ENCODE assay signal across 24 cellular contexts in the genomic region with DNA sequence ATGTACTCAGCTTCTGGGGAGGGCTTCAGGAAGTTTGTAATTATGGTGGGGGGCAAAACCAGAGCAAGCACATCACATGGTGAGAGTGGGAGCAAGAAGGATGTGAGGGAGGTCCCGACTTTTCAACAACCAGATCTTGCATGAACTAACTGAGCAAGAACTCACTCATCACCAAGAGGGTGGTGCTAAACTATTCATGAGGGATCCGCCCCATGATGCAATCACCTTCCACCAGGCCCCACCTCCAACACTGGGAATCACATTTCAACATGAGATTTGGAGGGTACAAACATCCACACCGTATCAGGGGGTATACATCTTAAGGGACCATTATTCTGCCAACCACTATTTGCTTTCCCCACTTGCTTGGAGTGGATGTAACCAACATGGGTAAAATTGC.
DNase-seq lines count a peak whose midpoint lies in the region; ATAC-seq and TF ChIP-seq lines count a peak whose summit lies in the region.
"Had no signal": no experiment of that assay in that cellular context is flagged by ENCODE, and none has a peak within 500 bp of the region (broad histone marks: within the 10 kb centered on the region; RNA-seq: fewer than 3 reads in every experiment).

No MANE protein-coding gene starts in this region.

- H4K20me1 ChIP-seq in GM23338 (replicated peaks; ENCODE audit: insufficient read depth): no peaks in the 10 kb centered on the region
- no peaks in the 10 kb centered on the region for H4K20me1 ChIP-seq in IMR-90 (ENCODE audit: insufficient read depth, low read length)
- no peaks in the 10 kb centered on the region for H4K20me1 ChIP-seq in osteoblast (ENCODE audit: insufficient read depth, low read length)
- H4K20me1 ChIP-seq: BLaER1 treated with 17β-estradiol and CSF1 and Interleukin-3, amounts not matched to agents 10 nM and 100 nM had no signal

- no peak for TF ChIP-seq POLR2A in IMR-90 (IDR thresholded peaks at IDR 0.05; ENCODE audit: low read depth, low read length)

- H3K27me3 ChIP-seq in GM23338 (ENCODE audit: insufficient read depth) (no peaks in the 10 kb centered on the region), IMR-90 (ENCODE audit: control insufficient read depth, insufficient read depth, low read length) (no peaks in the 10 kb centered on the region), osteoblast (ENCODE audit: insufficient read depth, low read length) (no peaks in the 10 kb centered on the region)
- H3K27me3 ChIP-seq: BE2C; BLaER1 treated with 17β-estradiol and CSF1 and Interleukin-3, amounts not matched to agents 10 nM and 100 nM had no signal

- no peak overlapping the region for H2AK5ac ChIP-seq in IMR-90 (ENCODE audit: low read depth, low read length)

- H3K27ac Mint-ChIP-seq in GM23338: no peak overlapping the region
- no peak overlapping the region for H3K27ac Mint-ChIP-seq in stimulated activated effector memory CD8-positive, alpha-beta T cell treated with anti-CD3 and anti-CD28 coated beads, Interleukin-12 subunit alpha, Interleukin-12 subunit beta, amount 100 ng/mL, for 72 hours
- H3K27ac Mint-ChIP-seq: CD4-positive, alpha-beta T cell; CD8-positive, alpha-beta memory T cell had no signal

- H3K9me3 ChIP-seq in IMR-90 (ENCODE audit: control insufficient read depth, insufficient read depth, low read length): no peaks in the 10 kb centered on the region
- H3K9me3 ChIP-seq in osteoblast (ENCODE audit: low read depth, low read length): no peaks in the 10 kb centered on the region
- H3K9me3 ChIP-seq: A549, BE2C had no signal

- H3K23ac ChIP-seq in IMR-90 (ENCODE audit: low read depth, low read length): no peak overlapping the region

- no peaks in the 10 kb centered on the region for H3F3A ChIP-seq in GM23338 (replicated peaks; ENCODE audit: low read depth)

- H4K8ac ChIP-seq in IMR-90 (ENCODE audit: low read depth in 2 of 2, low read length in 2 of 2): no peak overlapping the region

- no peak overlapping the region for H3K9ac ChIP-seq in IMR-90 (ENCODE audit: low read depth, low read length)
- H3K9ac ChIP-seq: BLaER1 treated with 17β-estradiol and CSF1 and Interleukin-3, amounts not matched to agents 10 nM and 100 nM had no signal

- no peaks in the 10 kb centered on the region for H3K79me1 ChIP-seq in IMR-90 (ENCODE audit: low read depth in 1 of 2, low read length in 2 of 2)

- H3K4me1 ChIP-seq in GM23338 (ENCODE audit: insufficient read depth) (0 out of 2 replicates have a peak, but pooled peaks cover 9% of the 10 kb centered on the region), IMR-90 (ENCODE audit: control insufficient read depth, insufficient read depth, low read length) (no peaks in the 10 kb centered on the region), osteoblast (ENCODE audit: insufficient read depth, low read length) (no peaks in the 10 kb centered on the region)
- H3K4me1 ChIP-seq: A549, BE2C had no signal

- H3K27ac ChIP-seq in GM23338 (ENCODE audit: low read depth) (no peak overlapping the region), IMR-90 (ENCODE audit: insufficient read depth, low read length) (no peak overlapping the region), osteoblast (ENCODE audit: low read depth, low read length) (no peak overlapping the region)
- H3K27ac ChIP-seq: A549; BLaER1 treated with 17β-estradiol and CSF1 and Interleukin-3, amounts not matched to agents 10 nM and 100 nM had no signal

- H3K4me2 ChIP-seq in GM23338 (no peak overlapping the region), IMR-90 (ENCODE audit: low read depth, low read length) (no peak overlapping the region), osteoblast (ENCODE audit: insufficient read depth, low read length) (no peak overlapping the region)
- H3K4me2 ChIP-seq: A549; BLaER1 treated with 17β-estradiol and CSF1 and Interleukin-3, amounts not matched to agents 10 nM and 100 nM had no signal

- H3K4me3 ChIP-seq in GM23338: no peak overlapping the region
- no peak overlapping the region for H3K4me3 ChIP-seq in IMR-90 (ENCODE audit: insufficient read depth, low read depth, low read length)
- H3K4me3 ChIP-seq in epithelial cell of esophagus (ENCODE audit: low read length): no peak overlapping the region
- no peak overlapping the region for H3K4me3 ChIP-seq in osteoblast (ENCODE audit: insufficient read depth, low read length)
- H3K4me3 ChIP-seq: A549; BLaER1 treated with 17β-estradiol and CSF1 and Interleukin-3, amounts not matched to agents 10 nM and 100 nM; GM12878 had no signal

- no peak overlapping the region for H4K91ac ChIP-seq in IMR-90 (ENCODE audit: insufficient read depth, low read depth, low read length)

- peaks cover 23% of the 10 kb centered on the region for H3K9me2 ChIP-seq in GM23338 (ENCODE audit: insufficient read depth)

- intact Hi-C loops in IMR-90 (cut with micrococcal nuclease): no loop called here

- DNase-seq in GM23338 (ENCODE audit: low spot score) (no peak), IMR-90 (no peak), epithelial cell of esophagus (ENCODE audit: low read depth) (peak; percentile 8), osteoblast (ENCODE audit: insufficient read length, low spot score, missing footprints) (peak; percentile 55), GM19238 (ENCODE audit: insufficient read length, low spot score) (no peak), OCI-M1 (lab: John Stamatoyannopoulos, UW) (no peak)
- no peak for DNase-seq in stimulated activated effector memory CD8-positive, alpha-beta T cell treated with anti-CD3 and anti-CD28 coated beads, Interleukin-12 subunit alpha, Interleukin-12 subunit beta, amount 100 ng/mL, for 72 hours (ENCODE audit: low spot score in 2 of 2)
- DNase-seq: 8988T; ACHN; AML-193; BE2C; CD4-positive, alpha-beta T cell; CD8-positive, alpha-beta memory T cell; DMS 273 treated with DMSO at 0.1 percent for 48 hours; DMS79; EL; GDM1; GOT3; H7; HCEC 1CT had no signal

- no peak overlapping the region for H2BK120ac ChIP-seq in IMR-90 (ENCODE audit: low read depth, low read length)

- no peak for ATAC-seq in GM23338
- no peak for ATAC-seq in IMR-90 (ENCODE audit: low read depth)
- ATAC-seq in stimulated activated effector memory CD8-positive, alpha-beta T cell treated with anti-CD3 and anti-CD28 coated beads, Interleukin-12 subunit alpha, Interleukin-12 subunit beta, amount 100 ng/mL, for 72 hours: no peak
- ATAC-seq: A549, GM12878 had no signal

- CTCF ChIA-PET in IMR-90 (lab: Yijun Ruan, JAX): no interaction called here

- H3K9me3 Mint-ChIP-seq in GM23338: peaks cover 14% of the 10 kb centered on the region
- H3K9me3 Mint-ChIP-seq in stimulated activated effector memory CD8-positive, alpha-beta T cell treated with anti-CD3 and anti-CD28 coated beads, Interleukin-12 subunit alpha, Interleukin-12 subunit beta, amount 100 ng/mL, for 72 hours: no peaks in the 10 kb centered on the region
- H3K9me3 Mint-ChIP-seq: CD8-positive, alpha-beta memory T cell had no signal

- no peak overlapping the region for H3K4ac ChIP-seq in IMR-90 (ENCODE audit: low read depth, low read length)

- no peak overlapping the region for H2AK9ac ChIP-seq in IMR-90 (replicated peaks; ENCODE audit: low read depth, low read length, poor library complexity)

- H2AFZ ChIP-seq in GM23338 (0 out of 2 replicates have a peak overlapping the region, but pooled peaks have one; percentile 2), IMR-90 (replicated peaks; ENCODE audit: low read length, poor library complexity) (no peak overlapping the region), osteoblast (ENCODE audit: low read length) (no peak overlapping the region)

- no peak overlapping the region for H3K18ac ChIP-seq in IMR-90 (ENCODE audit: low read depth, low read length)

- no peak overlapping the region for H2BK20ac ChIP-seq in IMR-90 (ENCODE audit: low read depth, low read length)

- no TSS peak for BruUV-seq in IMR-90 (replicated peaks; lab: Mats Ljungman, UMichigan)

- H2BK15ac ChIP-seq in IMR-90 (ENCODE audit: low read depth, low read length): no peak overlapping the region

- no peak for TF ChIP-seq RAD21 in IMR-90 (IDR thresholded peaks at IDR 0.05; ENCODE audit: low read length)

- POLR2A ChIA-PET in IMR-90 (lab: Charles Lee; ENCODE audit: unreplicated experiment): no interaction called here

- H3K79me2 ChIP-seq in GM23338 (replicated peaks; ENCODE audit: insufficient read depth) (no peaks in the 10 kb centered on the region), osteoblast (ENCODE audit: insufficient read depth, low read length) (no peaks in the 10 kb centered on the region)

- no peak overlapping the region for H2BK5ac ChIP-seq in IMR-90 (ENCODE audit: low read depth, low read length, poor library complexity, severe bottlenecking)

- WGBS in IMR-90 (ENCODE audit: extremely low coverage in 2 of 2, insufficient read length in 1 of 2), 2 experiments: no CpG with 5 or more reads among the region's 3 CpGs

- H3K36me3 Mint-ChIP-seq in GM23338 (ENCODE audit: low read depth): peaks cover 9% of the 10 kb centered on the region
- no peaks in the 10 kb centered on the region for H3K36me3 Mint-ChIP-seq in stimulated activated effector memory CD8-positive, alpha-beta T cell treated with anti-CD3 and anti-CD28 coated beads, Interleukin-12 subunit alpha, Interleukin-12 subunit beta, amount 100 ng/mL, for 72 hours
- H3K36me3 Mint-ChIP-seq: CD14-positive monocyte had no signal

- no peak overlapping the region for H3K14ac ChIP-seq in IMR-90 (replicated peaks; ENCODE audit: low read depth, low read length)

- H3K4me1 Mint-ChIP-seq in GM23338: peaks cover 14% of the 10 kb centered on the region; the same call in 2 of the 3 replicates
- H3K4me1 Mint-ChIP-seq in stimulated activated effector memory CD8-positive, alpha-beta T cell treated with anti-CD3 and anti-CD28 coated beads, Interleukin-12 subunit alpha, Interleukin-12 subunit beta, amount 100 ng/mL, for 72 hours: peaks cover 11% of the 10 kb centered on the region

- no peaks in the 10 kb centered on the region for H3K27me3 Mint-ChIP-seq in GM23338 (ENCODE audit: insufficient read depth, low read depth, poor library complexity)

- TF ChIP-seq CTCF in GM23338 (conservative IDR thresholded peaks at IDR 0.05; ENCODE audit: low read depth in 2 of 2) (no peak), IMR-90 (conservative IDR thresholded peaks at IDR 0.05; ENCODE audit: low read depth, low read length) (no peak), epithelial cell of esophagus (IDR thresholded peaks at IDR 0.05; ENCODE audit: insufficient read depth, low read depth, low read length, missing control alignments) (no peak), osteoblast (IDR thresholded peaks at IDR 0.05; ENCODE audit: extremely low read depth, low read depth, low read length) (no peak)

- H3K36me3 ChIP-seq in GM23338 (ENCODE audit: insufficient read depth) (no peaks in the 10 kb centered on the region), IMR-90 (ENCODE audit: control insufficient read depth, insufficient read depth, low read length) (no peaks in the 10 kb centered on the region), osteoblast (ENCODE audit: insufficient read depth, low read length) (no peaks in the 10 kb centered on the region)
- H3K36me3 ChIP-seq: BE2C; BLaER1 treated with 17β-estradiol and CSF1 and Interleukin-3, amounts not matched to agents 10 nM and 100 nM had no signal

- dilution Hi-C loops in IMR-90 (cut with HindIII; ENCODE audit: low sequenced_read_pairs, unreplicated experiment): no loop called here

- no peak overlapping the region for H3K56ac ChIP-seq in IMR-90 (ENCODE audit: extremely low read depth, insufficient read depth, low read length)

- H3K4me3 Mint-ChIP-seq in GM23338: no peak overlapping the region
- no peak overlapping the region for H3K4me3 Mint-ChIP-seq in stimulated activated effector memory CD8-positive, alpha-beta T cell treated with anti-CD3 and anti-CD28 coated beads, Interleukin-12 subunit alpha, Interleukin-12 subunit beta, amount 100 ng/mL, for 72 hours
- H3K4me3 Mint-ChIP-seq: CD14-positive monocyte; CD4-positive, alpha-beta T cell; CD8-positive, alpha-beta memory T cell had no signal

- no peaks in the 10 kb centered on the region for H3K9me1 ChIP-seq in IMR-90 (ENCODE audit: insufficient read depth, low read length)

- no peak overlapping the region for H4K5ac ChIP-seq in IMR-90 (ENCODE audit: low read depth, low read length)

- in situ Hi-C loops in IMR-90 (cut with MboI; ENCODE audit: low sequenced_read_pairs): no loop called here

Comparison
In these comparisons a context has a peak if more than half of its experiments do, and no peak if none do; other contexts are left out.
1. DNase-seq: peak in epithelial cell of esophagus (single experiment) and osteoblast (single experiment); none in GM23338 (single experiment), IMR-90 (single experiment), GM19238 (single experiment), stimulated activated effector memory CD8-positive, alpha-beta T cell treated with anti-CD3 and anti-CD28 coated beads, Interleukin-12 subunit alpha, Interleukin-12 subunit beta, amount 100 ng/mL, for 72 hours (0 of 2) and OCI-M1 (single experiment).